ENCODE assay signal across 17 cellular contexts in the genomic region with DNA sequence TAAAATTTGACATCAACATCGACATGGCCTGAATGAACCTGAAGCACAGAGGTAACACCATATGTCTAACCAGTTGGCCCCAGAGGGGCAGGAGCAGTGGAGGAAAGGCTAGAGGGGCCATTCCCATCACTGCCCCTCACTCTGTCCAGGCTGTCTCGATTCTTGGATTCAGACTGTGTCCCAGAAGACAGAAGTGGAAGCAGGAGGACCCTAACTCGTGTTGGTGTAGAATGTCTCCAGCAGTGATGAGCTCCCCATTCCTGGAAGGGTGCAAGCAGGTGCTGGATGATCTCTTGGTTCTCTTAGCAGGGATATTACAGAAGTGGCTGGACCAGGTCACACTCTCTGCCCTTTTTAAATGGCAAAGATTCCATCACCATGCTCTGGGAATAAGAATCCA. TPM values are rescaled to one million over a fixed set of nuclear protein-coding genes. Genes with fewer than 3 reads are reported as not detected.
A peak's percentile ranks its signal among the peaks of the same experiment; 100 is the strongest.
DNase-seq lines count a peak whose midpoint lies in the region; ATAC-seq and TF ChIP-seq lines count a peak whose summit lies in the region.
"Had no signal": no experiment of that assay in that cellular context is flagged by ENCODE, and none has a peak within 500 bp of the region (broad histone marks: within the 10 kb centered on the region; RNA-seq: fewer than 3 reads in every experiment).

No MANE protein-coding gene starts in this region.

- peak overlapping the region; percentile 37 for H3K4me2 ChIP-seq in BLaER1

- no peak overlapping the region for H3K4me3 Mint-ChIP-seq in osteocyte (ENCODE audit: unreplicated experiment)
- H3K4me3 Mint-ChIP-seq: B cell; CD4-positive, alpha-beta T cell; H9 had no signal

- no peaks in the 10 kb centered on the region for H3K9me3 Mint-ChIP-seq in osteocyte (ENCODE audit: unreplicated experiment)
- H3K9me3 Mint-ChIP-seq: CD4-positive, alpha-beta T cell; H9 had no signal

- peaks cover 15% of the 10 kb centered on the region for H3K4me1 ChIP-seq in BLaER1
- H3K4me1 ChIP-seq: Caco-2 had no signal

- H3K4me3 ChIP-seq in BLaER1 = no peak overlapping the region
- H3K4me3 ChIP-seq: K562 had no signal

- H3K27ac ChIP-seq in BLaER1 = no peak overlapping the region
- H3K27ac ChIP-seq: C4-2B had no signal

- no peaks in the 10 kb centered on the region for H3K36me3 ChIP-seq in BLaER1

- H3K27me3 ChIP-seq in BLaER1 = no peaks in the 10 kb centered on the region

- peaks cover 38% of the 10 kb centered on the region for H3K27me3 Mint-ChIP-seq in osteocyte (ENCODE audit: unreplicated experiment)

- no peaks in the 10 kb centered on the region for H3K9me3 ChIP-seq in BLaER1

- no peak for ATAC-seq in GM21786 (IDR thresholded peaks at IDR 0.05; ENCODE audit: unreplicated experiment)
- no peak for ATAC-seq in GM18520 (IDR thresholded peaks at IDR 0.05; ENCODE audit: unreplicated experiment)

- no peak overlapping the region for H3K9ac ChIP-seq in BLaER1

- no peaks in the 10 kb centered on the region for H3K4me1 Mint-ChIP-seq in osteocyte (ENCODE audit: unreplicated experiment)
- H3K4me1 Mint-ChIP-seq: B cell had no signal

- no peak overlapping the region for H3K27ac Mint-ChIP-seq in osteocyte (ENCODE audit: unreplicated experiment)
- H3K27ac Mint-ChIP-seq: B cell; CD4-positive, alpha-beta T cell; H9 had no signal

- no peaks in the 10 kb centered on the region for H4K20me1 ChIP-seq in BLaER1

- no peaks in the 10 kb centered on the region for H3K36me3 Mint-ChIP-seq in osteocyte (ENCODE audit: unreplicated experiment)

- no peak for TF ChIP-seq CTCF in osteocyte (IDR thresholded peaks at IDR 0.05)

- peak; percentile 2 for DNase-seq in D341Med (ENCODE audit: low spot score)
- peak; percentile 24 for DNase-seq in ecto neural progenitor cell (ENCODE audit: low spot score)
- DNase-seq in osteocyte (ENCODE audit: extremely low spot score, unreplicated experiment) = peak; percentile 59
- no peak for DNase-seq in activated CD4-positive, CD25-positive, alpha-beta regulatory T cell (lab: John Stamatoyannopoulos, UW)
- DNase-seq: DMS153, DMS79, GDM1, IMR-90 had no signal

RNA-seq across cellular contexts. Expression of a gene that starts 59.8 kb away (rescaled TPM):
- total RNA-seq in osteocyte = 37.9 and 38.7 TPM in 2 replicates

Comparison
In these comparisons a context has a peak if more than half of its experiments do, and no peak if none do; other contexts are left out.
1. DNase-seq: peak in D341Med (single experiment), ecto neural progenitor cell (single experiment) and osteocyte (single experiment); none in activated CD4-positive, CD25-positive, alpha-beta regulatory T cell (0 of 4).